ENCODE assay signal across 10 cellular contexts in the genomic region with DNA sequence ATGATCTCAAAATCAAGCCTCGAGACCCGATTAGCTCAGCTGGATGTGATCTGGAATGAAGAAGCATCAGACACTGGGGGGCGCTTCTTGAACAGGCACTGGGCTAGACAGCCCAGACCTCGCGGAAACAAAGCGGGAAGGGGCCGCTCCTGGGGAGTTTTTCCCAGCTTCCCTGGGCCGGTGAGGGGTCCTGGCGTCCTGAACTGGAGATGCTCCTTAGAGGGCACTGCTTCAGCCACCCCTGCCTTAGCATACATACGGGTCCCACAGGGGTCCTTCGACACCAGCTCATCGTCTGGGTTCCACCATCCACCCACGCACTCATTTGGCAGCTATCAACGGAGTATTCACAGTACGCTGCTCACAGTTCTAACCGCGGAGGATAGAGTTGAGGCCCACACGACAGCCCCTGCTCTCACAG.
DNase-seq lines count a peak whose midpoint lies in the region; ATAC-seq and TF ChIP-seq lines count a peak whose summit lies in the region.
"Had no signal": no experiment of that assay in that cellular context is flagged by ENCODE, and none has a peak within 500 bp of the region (broad histone marks: within the 10 kb centered on the region; RNA-seq: fewer than 3 reads in every experiment).

No MANE protein-coding gene starts in this region.

- H2AK5ac ChIP-seq in mesendoderm (ENCODE audit: low read length), result no peak overlapping the region

- no peaks in the 10 kb centered on the region for H3K79me1 ChIP-seq in mesendoderm (ENCODE audit: low read length)

- H3K56ac ChIP-seq in mesendoderm (ENCODE audit: low read length), result no peak overlapping the region

- H3K27ac ChIP-seq in mesendoderm (ENCODE audit: low read depth, low read length), result no peak overlapping the region
- H3K27ac ChIP-seq: spleen had no signal

- H3K9me3 Mint-ChIP-seq in HFFc6, result no peaks in the 10 kb centered on the region
- H3K9me3 Mint-ChIP-seq in activated naive CD8-positive, alpha-beta T cell treated with anti-CD3 and anti-CD28 coated beads, Interleukin-2, amount 50 U/mL, for 24 hours, result no peaks in the 10 kb centered on the region

- DNase-seq in EH (ENCODE audit: low read depth), result peak; percentile 67
- no peak for DNase-seq in HFFc6
- DNase-seq in activated naive CD8-positive, alpha-beta T cell treated with anti-CD3 and anti-CD28 coated beads, Interleukin-2, amount 50 U/mL, for 24 hours, result peak; percentile 4
- peak; percentile 62 for DNase-seq in mesendoderm
- DNase-seq in NCI-H1092 treated with DMSO at 0.1 percent for 48 hours (lab: John Stamatoyannopoulos, UW), result no peak
- no peak for DNase-seq in NCI-H1105 (lab: John Stamatoyannopoulos, UW)
- DNase-seq: NCI-H446, spleen had no signal

- peaks cover 13% of the 10 kb centered on the region for H3K27me3 Mint-ChIP-seq in HFFc6 (ENCODE audit: insufficient read depth)
- H3K27me3 Mint-ChIP-seq in activated naive CD8-positive, alpha-beta T cell treated with anti-CD3 and anti-CD28 coated beads, Interleukin-2, amount 50 U/mL, for 24 hours, result no peaks in the 10 kb centered on the region

- H4K5ac ChIP-seq in mesendoderm (ENCODE audit: low read length), result no peak overlapping the region

- no peak overlapping the region for H2BK120ac ChIP-seq in mesendoderm (ENCODE audit: low read depth, low read length)

- no peaks in the 10 kb centered on the region for H3K79me2 ChIP-seq in mesendoderm (ENCODE audit: control insufficient read depth, insufficient read depth, low read length)

- no peak overlapping the region for H4K8ac ChIP-seq in mesendoderm (ENCODE audit: low read depth, low read length)

- H3K18ac ChIP-seq in mesendoderm (ENCODE audit: low read length), result no peak overlapping the region

- no peak overlapping the region for H3K9ac ChIP-seq in mesendoderm (ENCODE audit: low read length)

- no peaks in the 10 kb centered on the region for H3K4me1 ChIP-seq in mesendoderm (ENCODE audit: control insufficient read depth, low read depth, low read length)

- no peak overlapping the region for H3K27ac Mint-ChIP-seq in HFFc6
- H3K27ac Mint-ChIP-seq in activated naive CD8-positive, alpha-beta T cell treated with anti-CD3 and anti-CD28 coated beads, Interleukin-2, amount 50 U/mL, for 24 hours, result no peak overlapping the region

- peak; percentile 17; the same call in 1 of the 2 replicates for TF ChIP-seq CTCF in HFFc6 (IDR thresholded peaks at IDR 0.05)

- H3K23ac ChIP-seq in mesendoderm (ENCODE audit: low read length), result no peak overlapping the region

- no peaks in the 10 kb centered on the region for H3K27me3 ChIP-seq in mesendoderm (ENCODE audit: insufficient read depth, low read length, poor library complexity)

- H3K4ac ChIP-seq in mesendoderm (ENCODE audit: low read depth, low read length), result no peak overlapping the region

- H3K4me3 Mint-ChIP-seq in HFFc6, result no peak overlapping the region
- no peak overlapping the region for H3K4me3 Mint-ChIP-seq in activated naive CD8-positive, alpha-beta T cell treated with anti-CD3 and anti-CD28 coated beads, Interleukin-2, amount 50 U/mL, for 24 hours

- WGBS in mesendoderm (ENCODE audit: extremely low coverage, insufficient coverage, low lambda C conversion rate), result no CpG with 5 or more reads among the region's 18 CpGs

- ATAC-seq in activated naive CD8-positive, alpha-beta T cell treated with anti-CD3 and anti-CD28 coated beads, Interleukin-2, amount 50 U/mL, for 24 hours, result no peak
- ATAC-seq in GM19035 (IDR thresholded peaks at IDR 0.05; ENCODE audit: unreplicated experiment) (no peak), GM19397 (IDR thresholded peaks at IDR 0.05; ENCODE audit: unreplicated experiment) (no peak)

- no peak overlapping the region for H2BK15ac ChIP-seq in mesendoderm (replicated peaks; ENCODE audit: low read depth)

- H3K36me3 Mint-ChIP-seq in HFFc6 (ENCODE audit: low read depth), result no peaks in the 10 kb centered on the region
- no peaks in the 10 kb centered on the region for H3K36me3 Mint-ChIP-seq in activated naive CD8-positive, alpha-beta T cell treated with anti-CD3 and anti-CD28 coated beads, Interleukin-2, amount 50 U/mL, for 24 hours (ENCODE audit: low read depth)

- H3K36me3 ChIP-seq in mesendoderm (ENCODE audit: control insufficient read depth, insufficient read depth, low read length), result no peaks in the 10 kb centered on the region
- H3K36me3 ChIP-seq: spleen had no signal

- H3K4me3 ChIP-seq in mesendoderm (ENCODE audit: low read length), result no peak overlapping the region

- H2BK5ac ChIP-seq in mesendoderm (ENCODE audit: low read length), result no peak overlapping the region

- H3K4me2 ChIP-seq in mesendoderm (ENCODE audit: low read length), result no peak overlapping the region

- H3K4me1 Mint-ChIP-seq in HFFc6 (ENCODE audit: low read depth), result peaks cover 40% of the 10 kb centered on the region
- H3K4me1 Mint-ChIP-seq in activated naive CD8-positive, alpha-beta T cell treated with anti-CD3 and anti-CD28 coated beads, Interleukin-2, amount 50 U/mL, for 24 hours, result no peaks in the 10 kb centered on the region

Comparison
In these comparisons a context has a peak if more than half of its experiments do, and no peak if none do; other contexts are left out.
1. DNase-seq: peak in EH (single experiment), activated naive CD8-positive, alpha-beta T cell treated with anti-CD3 and anti-CD28 coated beads, Interleukin-2, amount 50 U/mL, for 24 hours (single experiment) and mesendoderm (single experiment); none in HFFc6 (single experiment), NCI-H1092 treated with DMSO at 0.1 percent for 48 hours (single experiment) and NCI-H1105 (single experiment).